8 cellular contexts compared by ENCODE assay signal in the genomic region with DNA sequence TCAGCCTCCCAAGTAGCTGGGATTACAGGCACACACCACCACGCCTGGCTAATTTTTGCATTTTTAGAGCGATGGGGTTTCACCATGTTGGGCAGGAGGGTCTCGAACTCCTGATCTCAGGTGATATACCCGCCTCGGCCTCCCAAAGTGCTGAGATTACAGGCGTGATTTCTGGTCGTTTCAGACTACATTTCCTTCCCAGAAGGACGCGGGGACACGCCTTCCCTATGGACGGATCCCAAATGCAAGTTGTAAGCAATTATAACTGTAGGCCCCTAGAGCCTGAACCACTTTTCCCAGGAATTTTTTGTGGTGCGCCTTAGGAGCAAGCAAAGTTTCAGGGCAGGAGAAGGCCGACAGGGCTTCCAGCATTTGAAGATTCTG. TPM values are rescaled to one million over a fixed set of nuclear protein-coding genes. Genes with fewer than 3 reads are reported as not detected.
DNase-seq lines count a peak whose midpoint lies in the region; ATAC-seq and TF ChIP-seq lines count a peak whose summit lies in the region.

No MANE protein-coding gene starts in this region.

- H3K4me3 Mint-ChIP-seq in MCF 10A (ENCODE audit: unreplicated experiment) (peak overlapping the region; percentile 99), mesothelial cell of epicardium (peak overlapping the region; percentile 98)

- CTCF ChIA-PET in MCF 10A (lab: Yijun Ruan, JAX): interaction anchor here (1.7 kb wide), 1 partner anchor 8 kb away, joined by 7 read pairs; no protein-coding TSS in a partner anchor

- H3K9me3 Mint-ChIP-seq in MCF 10A (ENCODE audit: unreplicated experiment) (peaks cover 15% of the 10 kb centered on the region), mesothelial cell of epicardium (peaks cover 6% of the 10 kb centered on the region)

- DNase-seq in heart left ventricle (no peak), Right ventricle myocardium superior (no peak), MCF 10A (ENCODE audit: unreplicated experiment) (no peak), mesothelial cell of epicardium (ENCODE audit: low spot score in 2 of 2, unreplicated experiment in 2 of 2) (no peak), upper lobe of left lung (no peak), GM13976 (ENCODE audit: low spot score) (no peak)

- BruUV-seq in MCF 10A (replicated peaks; lab: Mats Ljungman, UMichigan): no TSS peak

- WGBS in heart left ventricle, 4 donors: 44 to 58% (median 47%) methylated on average over 13 of the region's 13 CpGs
- WGBS in upper lobe of left lung, 2 donors: 68 to 72% methylated on average over 13 of the region's 13 CpGs

- intact Hi-C loops in heart left ventricle (cut with DNase I) (loop anchor here in 1 of 10 donors (2.0 to 5.0 kb wide), 2 partner anchors 53 to 323 kb away; a partner anchor contains a TSS), Right ventricle myocardium superior (cut with DNase I) (no loop called here), MCF 10A (cut with micrococcal nuclease) (no loop called here)

- H3K9me3 ChIP-seq in heart left ventricle (peaks cover 0 to 12% (median 0%) of the 10 kb centered on the region in 12 donors), upper lobe of left lung (no peaks in the 10 kb centered on the region)

- TF ChIP-seq CTCF in heart left ventricle (IDR thresholded peaks at IDR 0.05) (no peak), MCF 10A (IDR thresholded peaks at IDR 0.05; ENCODE audit: unreplicated experiment) (no peak), mesothelial cell of epicardium (IDR thresholded peaks at IDR 0.05; ENCODE audit: unreplicated experiment) (no peak), upper lobe of left lung (IDR thresholded peaks at IDR 0.05) (no peak), GM13976 (IDR thresholded peaks at IDR 0.05; ENCODE audit: borderline replicate concordance, control extremely low read depth, extremely low read depth, insufficient read depth, missing control alignments) (no peak)

- peak overlapping the region; percentile 57 to 93 (median 86) for H3K27ac ChIP-seq in heart left ventricle
- peak overlapping the region; percentile 76 to 88 (median 82) for H3K27ac ChIP-seq in upper lobe of left lung

- H3K27me3 Mint-ChIP-seq in MCF 10A (ENCODE audit: insufficient read depth, unreplicated experiment) (no peaks in the 10 kb centered on the region), mesothelial cell of epicardium (ENCODE audit: low read depth) (no peaks in the 10 kb centered on the region)

- H3K4me3 ChIP-seq in heart left ventricle (peak overlapping the region in 11 of 12 donors; percentile 5 to 65 (median 58)), upper lobe of left lung (peak overlapping the region in 3 of 4 donors; percentile 52 to 74 (median 59))

- POLR2A ChIA-PET in MCF 10A (lab: Yijun Ruan, JAX): interaction anchor here (0.8 to 1.3 kb wide), 5 partner anchors 16 to 359 kb away, joined by 3 to 7 read pairs (median 4); a partner anchor contains a TSS

- H3K4me1 ChIP-seq in heart left ventricle (peaks cover 0 to 15% (median 10%) of the 10 kb centered on the region in 12 donors), upper lobe of left lung (peaks cover 16 to 23% (median 21%) of the 10 kb centered on the region in 4 donors)

- H3K36me3 ChIP-seq in heart left ventricle (no peaks in the 10 kb centered on the region), upper lobe of left lung (no peaks in the 10 kb centered on the region)

- no peak for ATAC-seq in heart left ventricle
- no peak for ATAC-seq in Right ventricle myocardium superior (ENCODE audit: poor library complexity)
- ATAC-seq in upper lobe of left lung (ENCODE audit: low FRiP score in 2 of 2): no peak
- ATAC-seq in GM19463 (IDR thresholded peaks at IDR 0.05; ENCODE audit: unreplicated experiment): no peak
- ATAC-seq in HG03571 (IDR thresholded peaks at IDR 0.05; ENCODE audit: unreplicated experiment): no peak

- no peak overlapping the region for H3K27ac Mint-ChIP-seq in MCF 10A (ENCODE audit: low read depth, unreplicated experiment)
- H3K27ac Mint-ChIP-seq in mesothelial cell of epicardium: peak overlapping the region; percentile 95

- H3K27me3 ChIP-seq in heart left ventricle (no peaks in the 10 kb centered on the region), upper lobe of left lung (no peaks in the 10 kb centered on the region)

- TF ChIP-seq POLR2A in heart left ventricle (IDR thresholded peaks at IDR 0.05) (no peak), upper lobe of left lung (IDR thresholded peaks at IDR 0.05) (no peak)

- in situ Hi-C loops in GM13976 (cut with MboI; ENCODE audit: low sequenced_read_pairs, unreplicated experiment): no loop called here

- H3K4me1 Mint-ChIP-seq in MCF 10A (ENCODE audit: insufficient read depth, unreplicated experiment): peaks cover 6% of the 10 kb centered on the region
- peaks cover 13% of the 10 kb centered on the region for H3K4me1 Mint-ChIP-seq in mesothelial cell of epicardium

- TF ChIP-seq EP300 in upper lobe of left lung (IDR thresholded peaks at IDR 0.05): no peak

- H3K36me3 Mint-ChIP-seq in MCF 10A (ENCODE audit: insufficient read depth, unreplicated experiment) (no peaks in the 10 kb centered on the region), mesothelial cell of epicardium (peaks cover 9% of the 10 kb centered on the region)

RNA-seq across cellular contexts. Expression of a gene that starts 17.8 kb away (rescaled TPM):
- total RNA-seq in heart left ventricle (10 to 100 TPM in 6 of 9 donors, 1 to 10 TPM in 3; 7.6 to 25.8 (median 12.3) TPM), Right ventricle myocardium superior (8.5 TPM), MCF 10A (2022) (5.8 and 7.7 TPM in 2 replicates), mesothelial cell of epicardium (17.6 to 19.5 TPM (median 19.4 TPM) in 3 replicates), upper lobe of left lung (10 to 100 TPM; 26.3 to 80.0 (median 47.1) TPM)
- polyA plus RNA-seq in heart left ventricle: 1 to 10 TPM; 8.0 to 9.0 TPM

RNA-seq across cellular contexts. Expression of a gene that starts 52.6 kb away (rescaled TPM):
- total RNA-seq in heart left ventricle (1 to 10 TPM in 8 of 9 donors, under 1 TPM in 1; 0.82 to 2.5 (median 1.2) TPM), Right ventricle myocardium superior (0.75 TPM), MCF 10A (2022) (0.61 and 2.0 TPM in 2 replicates), mesothelial cell of epicardium (5.4 to 6.1 TPM (median 6.0 TPM) in 3 replicates), upper lobe of left lung (1 to 10 TPM; 2.2 to 8.4 (median 3.1) TPM)
- under 1 TPM; 0.42 to 0.96 TPM for polyA plus RNA-seq in heart left ventricle
